In the genomic region with DNA sequence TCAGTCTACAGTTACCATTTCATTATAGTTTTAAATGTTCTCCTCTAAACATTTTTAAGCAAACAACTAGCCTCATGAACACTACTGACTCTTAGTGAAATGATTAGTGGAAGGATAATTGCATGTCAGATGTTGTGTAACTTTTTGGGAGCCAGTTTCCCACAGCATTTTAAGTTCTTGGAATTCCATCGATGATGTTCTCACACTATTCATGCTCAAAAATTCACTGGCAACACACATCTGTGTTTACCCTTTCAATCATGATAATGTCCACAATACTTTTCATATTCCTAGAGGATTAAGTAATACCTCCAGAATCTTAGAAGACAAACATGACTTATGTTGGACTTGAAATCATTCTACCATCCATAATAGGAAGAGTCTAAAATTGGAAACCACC, we compare ENCODE assay signal across 19 cellular contexts.
"Had no signal": no experiment of that assay in that cellular context is flagged by ENCODE, and none has a peak within 500 bp of the region (broad histone marks: within the 10 kb centered on the region; RNA-seq: fewer than 3 reads in every experiment).

No MANE protein-coding gene starts in this region.

- H3K9me3 ChIP-seq: ovary, transverse colon had no signal

- H3K27me3 ChIP-seq: ovary, transverse colon had no signal

- H3K4me3 ChIP-seq: ovary, SK-N-MC, transverse colon had no signal

- DNase-seq: activated CD4-positive, alpha-beta T cell treated with anti-CD3 and anti-CD28 coated beads for 36 hours; activated CD8-positive, alpha-beta memory T cell treated with anti-CD3 and anti-CD28 coated beads, Interleukin-2, amount 50 U/mL, for 4 hours; activated CD8-positive, alpha-beta T cell treated with anti-CD3 and anti-CD28 coated beads for 36 hours; activated naive CD8-positive, alpha-beta T cell treated with anti-CD3 and anti-CD28 coated beads, Interleukin-2, amount 10 ng/mL, durations not matched to agents 7 days and 5 days; activated T-cell treated with anti-CD3 and anti-CD28 coated beads, Interleukin-2, amount 50 U/mL, for 72 hours; effector memory CD8-positive, alpha-beta T cell; foreskin fibroblast; head of caudate nucleus; ovary; right cardiac atrium; stimulated activated CD4-positive, alpha-beta T cell treated with anti-CD3 and anti-CD28 coated beads, Interleukin-1b, Interleukin-23, amount 100 ng/mL, for 48 hours; substantia nigra; T-helper 1 cell; transverse colon; WERI-Rb-1 had no signal

- H3K27ac ChIP-seq: epithelial cell of prostate, ovary, SK-N-MC, transverse colon, WERI-Rb-1 had no signal

- ATAC-seq: activated CD4-positive, alpha-beta T cell treated with anti-CD3 and anti-CD28 coated beads for 36 hours; activated CD8-positive, alpha-beta T cell treated with anti-CD3 and anti-CD28 coated beads for 36 hours; activated T-cell treated with anti-CD3 and anti-CD28 coated beads, Interleukin-2, amount 50 U/mL, for 72 hours; effector memory CD8-positive, alpha-beta T cell; natural killer cell treated with Interleukin-12 subunit alpha and Interleukin-12 subunit beta and Interleukin-15 and Interleukin-18, amount 100 ng/mL, for 72 hours; right cardiac atrium; stimulated activated memory B cell treated with anti-CD40 and anti-IgM and Interleukin-4, amounts not matched to agents 10 μg/mL and 1 μg/mL and 100 μg/mL, for 72 hours had no signal

- H3K4me1 ChIP-seq: transverse colon had no signal

- H3K36me3 ChIP-seq: ovary, transverse colon, WERI-Rb-1 had no signal
